Comparison of ENCODE assay signal across 14 cellular contexts in the genomic region with DNA sequence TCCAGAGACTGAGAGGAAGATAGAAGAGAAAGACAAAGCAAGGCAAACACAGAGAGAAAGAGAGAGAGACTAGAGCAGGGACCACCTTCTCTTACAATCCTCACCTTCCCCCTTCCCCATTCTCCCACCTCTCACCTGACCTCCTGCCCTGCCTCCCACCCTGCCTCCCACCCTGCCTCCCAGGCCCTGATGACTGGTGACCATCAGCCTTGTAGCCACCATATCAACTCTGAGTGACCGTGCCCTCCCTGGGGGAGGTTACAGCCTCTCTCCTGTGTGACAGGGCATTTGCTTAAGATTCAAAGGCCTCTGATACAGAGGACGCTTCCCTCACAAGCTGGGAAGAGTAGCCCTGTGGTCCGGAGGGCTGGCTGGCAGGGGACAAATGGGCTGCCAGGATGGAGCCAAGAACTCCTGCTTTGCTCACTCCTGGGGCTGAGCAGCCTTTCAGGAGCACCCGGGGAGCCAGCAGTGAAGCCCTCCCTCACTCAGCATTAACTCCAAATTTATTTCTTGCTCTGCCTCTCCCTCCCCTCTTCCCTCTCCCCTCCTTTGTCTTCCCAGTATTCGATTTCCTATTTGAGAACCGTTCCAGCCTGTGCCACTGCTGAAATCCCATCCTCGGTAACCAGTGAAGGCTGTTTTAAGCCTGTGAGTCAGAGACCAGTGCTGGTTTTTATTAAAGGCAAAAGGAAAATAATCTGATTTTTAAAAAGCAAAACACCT.
DNase-seq lines count a peak whose midpoint lies in the region; ATAC-seq, FAIRE-seq and TF ChIP-seq lines count a peak whose summit lies in the region.
"Had no signal": no experiment of that assay in that cellular context is flagged by ENCODE, and none has a peak within 500 bp of the region (broad histone marks: within the 10 kb centered on the region; RNA-seq: fewer than 3 reads in every experiment).

No MANE protein-coding gene starts in this region.

- H2AFZ ChIP-seq in H9 (ENCODE audit: low read length) = no peak overlapping the region

- H2BK12ac ChIP-seq in H9 (ENCODE audit: insufficient read length, low read depth, low read length) = peak overlapping the region; percentile 18

- H3K9me3 Mint-ChIP-seq in H9 (no peaks in the 10 kb centered on the region), WTC11 (no peaks in the 10 kb centered on the region)

- no peak overlapping the region for H3K4ac ChIP-seq in H9 (ENCODE audit: low read depth, low read length)

- no peak overlapping the region for H2BK5ac ChIP-seq in H9 (ENCODE audit: insufficient read length, low read length)

- H3K18ac ChIP-seq in H9 (ENCODE audit: insufficient read length, low read depth, low read length) = peak overlapping the region; percentile 53

- no peaks in the 10 kb centered on the region for H3K27me3 ChIP-seq in H9 (ENCODE audit: insufficient read depth, low read length)
- H3K27me3 ChIP-seq: right lobe of liver had no signal

- H3K27ac ChIP-seq in H9 (ENCODE audit: insufficient read length, low read depth, low read length) = no peak overlapping the region
- H3K27ac ChIP-seq: right lobe of liver had no signal

- ATAC-seq in WTC11 = peak; percentile 17
- no peak for ATAC-seq in GM21447 (IDR thresholded peaks at IDR 0.05; ENCODE audit: unreplicated experiment)
- ATAC-seq: right lobe of liver had no signal

- no peak overlapping the region for H4K91ac ChIP-seq in H9 (ENCODE audit: insufficient read length, low read depth, low read length)

- no peak overlapping the region for H3K9ac ChIP-seq in H9 (ENCODE audit: extremely low read depth, insufficient read length, low read length)

- no peak overlapping the region for H4K8ac ChIP-seq in H9 (replicated peaks; ENCODE audit: insufficient read length, low read depth, low read length)

- H3K56ac ChIP-seq in H9 (ENCODE audit: insufficient read length, low read depth, low read length) = no peak overlapping the region

- peaks cover 37 to 43% of the 10 kb centered on the region in 2 experiments for H3K4me1 Mint-ChIP-seq in H9
- H3K4me1 Mint-ChIP-seq in WTC11 = peaks cover 52% of the 10 kb centered on the region

- H3K9me3 ChIP-seq in H9 (ENCODE audit: control insufficient read depth, low read depth, low read length) = no peaks in the 10 kb centered on the region
- H3K9me3 ChIP-seq: right lobe of liver, thoracic aorta had no signal

- H3K14ac ChIP-seq in H9 (ENCODE audit: insufficient read depth, low read length) = peak overlapping the region; percentile 3; the same call in 1 of the 2 replicates

- WGBS in H9 (ENCODE audit: extremely low coverage, insufficient read length, low lambda C conversion rate) = no CpG with 5 or more reads among the region's 7 CpGs

- H4K20me1 ChIP-seq in H9 (ENCODE audit: control insufficient read depth, insufficient read depth, insufficient read length) = no peaks in the 10 kb centered on the region

- H3K27ac Mint-ChIP-seq in H9 (peak overlapping the region in 2 of 3 experiments; percentile 85 to 95; a peak in 5 of 7 replicates), WTC11 (peak overlapping the region; percentile 88)

- CTCF ChIA-PET in WTC11 (lab: Charles Lee) = interaction anchor here (0.8 to 2.2 kb wide), 7 partner anchors 12 to 360 kb away, joined by 3 to 14 read pairs (median 10); no protein-coding TSS in a partner anchor

- H3K23ac ChIP-seq in H9 (ENCODE audit: insufficient read length, low read depth, low read length) = no peak overlapping the region

- no peaks in the 10 kb centered on the region for H3K79me2 ChIP-seq in H9 (ENCODE audit: insufficient read depth, low read length)

- H3K79me1 ChIP-seq in H9 (ENCODE audit: insufficient read depth, low read depth, low read length, poor library complexity, severe bottlenecking) = no peaks in the 10 kb centered on the region

- peak overlapping the region; percentile 27 for H3K4me2 ChIP-seq in H9 (ENCODE audit: insufficient read depth, insufficient read length, low read length)

- no peak for TF ChIP-seq POLR2A in GM12891 (IDR thresholded peaks at IDR 0.05; ENCODE audit: low read depth, low read length)

- no peak overlapping the region for H2BK20ac ChIP-seq in H9 (ENCODE audit: low read depth, low read length, poor library complexity, severe bottlenecking)

- no peak overlapping the region for H2AK5ac ChIP-seq in H9 (ENCODE audit: insufficient read length, low read length)

- POLR2A ChIA-PET in WTC11 (lab: Charles Lee) = interaction anchor here (0.6 kb wide), 1 partner anchor 120 kb away, joined by 3 read pairs; no protein-coding TSS in a partner anchor

- peak; percentile 38 for DNase-seq in H9
- DNase-seq in WTC11 (ENCODE audit: low spot score) = no peak
- DNase-seq in fibroblast of the aortic adventitia (ENCODE audit: low read depth) = peak; percentile 14
- peak; percentile 57 for DNase-seq in posterior vena cava (ENCODE audit: low spot score)
- DNase-seq in NCI-H526 (lab: John Stamatoyannopoulos, UW) = no peak
- no peak for DNase-seq in GM12891 (ENCODE audit: insufficient read length, low spot score)
- DNase-seq in UCSD-AML1 (lab: John Stamatoyannopoulos, UW; ENCODE audit: unreplicated experiment) = no peak
- DNase-seq: MV-4-11, NCI-H510A treated with DMSO at 0.1 percent for 48 hours, right lobe of liver, SHP77 treated with DMSO at 0.1 percent for 48 hours had no signal

- H3K36me3 Mint-ChIP-seq in H9 (ENCODE audit: insufficient read depth in 1 of 3, low read depth in 3 of 3) (no peaks in the 10 kb centered on the region; a peak in 1 of 7 replicates), WTC11 (no peaks in the 10 kb centered on the region)

- H3K27me3 Mint-ChIP-seq in H9 (ENCODE audit: low read depth) (peaks cover 12% of the 10 kb centered on the region), WTC11 (ENCODE audit: low read depth) (peaks cover 6% of the 10 kb centered on the region; the same call in 1 of the 2 replicates)

- no peaks in the 10 kb centered on the region for H3K23me2 ChIP-seq in H9 (ENCODE audit: insufficient read length, low read depth, low read length, poor library complexity, severe bottlenecking)

- H3K4me3 ChIP-seq in fibroblast of the aortic adventitia (ENCODE audit: low read depth, low read length) = no peak overlapping the region
- H3K4me3 ChIP-seq: right lobe of liver, thoracic aorta had no signal

- intact Hi-C loops in posterior vena cava (cut with DNase I) = no loop called here

- no peak overlapping the region for H3T11ph ChIP-seq in H9 (ENCODE audit: low read length)

- H2BK120ac ChIP-seq in H9 (ENCODE audit: low read depth, low read length, poor library complexity, severe bottlenecking) = no peak overlapping the region

- peaks cover 9% of the 10 kb centered on the region; the same call in 1 of the 2 replicates for H3K4me1 ChIP-seq in H9 (ENCODE audit: insufficient read depth, low read length)
- H3K4me1 ChIP-seq: right lobe of liver had no signal

- H2BK15ac ChIP-seq in H9 (ENCODE audit: low read depth, low read length) = no peak overlapping the region

- FAIRE-seq in GM12891 (lab: Jason Lieb, UNC) = no peak
- FAIRE-seq: endometrium had no signal

- no peak overlapping the region for H4K5ac ChIP-seq in H9 (ENCODE audit: insufficient read length, low read depth, low read length)

- TF ChIP-seq CTCF in H9 (conservative IDR thresholded peaks at IDR 0.05) (no peak), WTC11 (IDR thresholded peaks at IDR 0.05) (no peak), fibroblast of the aortic adventitia (IDR thresholded peaks at IDR 0.05; ENCODE audit: insufficient read depth, low read length) (no peak)

- H3K4me3 Mint-ChIP-seq in H9 = peak overlapping the region; percentile 46 to 69
- peak overlapping the region; percentile 57 for H3K4me3 Mint-ChIP-seq in WTC11

TF ChIP-seq in WTC11, 78 proteins besides CTCF, POLR2A, EP300 and RAD21 (continues in another document):
- TF ChIP-seq HMGA2 (CRISPR knock-in tag; IDR thresholded peaks at IDR 0.05) (no peak), USF1 (CRISPR knock-in tag; IDR thresholded peaks at IDR 0.05) (no peak), TEAD1 (CRISPR knock-in tag; IDR thresholded peaks at IDR 0.05) (no peak), NFE2L1 (CRISPR knock-in tag; IDR thresholded peaks at IDR 0.05) (no peak), NR3C1 (CRISPR knock-in tag; conservative IDR thresholded peaks at IDR 0.05; ENCODE audit: low read depth) (no peak), SP1 (CRISPR knock-in tag; conservative IDR thresholded peaks at IDR 0.05) (no peak), IRF2 (CRISPR knock-in tag; IDR thresholded peaks at IDR 0.05; ENCODE audit: borderline replicate concordance, low read depth) (no peak)
- TF ChIP-seq, protein P1, sequence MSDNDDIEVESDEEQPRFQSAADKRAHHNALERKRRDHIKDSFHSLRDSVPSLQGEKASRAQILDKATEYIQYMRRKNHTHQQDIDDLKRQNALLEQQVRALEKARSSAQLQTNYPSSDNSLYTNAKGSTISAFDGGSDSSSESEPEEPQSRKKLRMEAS (CRISPR knock-in tag; IDR thresholded peaks at IDR 0.05) = no peak

TF ChIP-seq in GM12891, 5 proteins besides CTCF, POLR2A, EP300 and RAD21:
- TF ChIP-seq TAF1 (IDR thresholded peaks at IDR 0.05; ENCODE audit: low read depth, low read length) (no peak), PAX5 (IDR thresholded peaks at IDR 0.05; ENCODE audit: insufficient read depth, low read length, severe bottlenecking) (no peak), SPI1 (IDR thresholded peaks at IDR 0.05; ENCODE audit: low read depth, low read length) (no peak), POLR2AphosphoS5 (IDR thresholded peaks at IDR 0.05; ENCODE audit: low read depth, low read length) (no peak), POU2F2 (IDR thresholded peaks at IDR 0.05; ENCODE audit: low read depth, low read length) (no peak)

Comparison
In these comparisons a context has a peak if more than half of its experiments do, and no peak if none do; other contexts are left out.
1. DNase-seq: peak in H9 (single experiment), fibroblast of the aortic adventitia (single experiment) and posterior vena cava (single experiment); none in WTC11 (single experiment), NCI-H526 (0 of 2), GM12891 (single experiment) and UCSD-AML1 (single experiment).